Comparison of ENCODE assay signal across 15 cellular contexts in genomic region chr21:35738342-35738961, GRCh38.
DNase-seq lines count a peak whose midpoint lies in the region; ATAC-seq, FAIRE-seq and TF ChIP-seq lines count a peak whose summit lies in the region.
"Had no signal": no experiment of that assay in that cellular context is flagged by ENCODE, and none has a peak within 500 bp of the region (broad histone marks: within the 10 kb centered on the region; RNA-seq: fewer than 3 reads in every experiment).

No MANE protein-coding gene starts in this region.

- intact Hi-C loops in kidney (cut with DNase I) = no loop called here

- peak; percentile 30 for DNase-seq in Caki2 (ENCODE audit: low read depth)
- peak; percentile 12 for DNase-seq in NCI-H1105 (lab: John Stamatoyannopoulos, UW)
- no peak for DNase-seq in kidney
- DNase-seq in frontal cortex (ENCODE audit: low spot score in 2 of 2) = no peak
- DNase-seq in medulla oblongata (ENCODE audit: extremely low spot score) = no peak
- DNase-seq: central memory CD4-positive, alpha-beta T cell; naive thymus-derived CD4-positive, alpha-beta T cell; NCI-H510A; trophoblast cell had no signal

- H3K4me1 ChIP-seq in kidney (ENCODE audit: control insufficient read depth in 1 of 2, insufficient read depth in 1 of 2, low read depth in 1 of 2, low read length in 2 of 2) = no peaks in the 10 kb centered on the region

- no peaks in the 10 kb centered on the region for H3K36me3 ChIP-seq in kidney (ENCODE audit: control insufficient read depth in 1 of 2, insufficient read depth in 2 of 2, low read length in 2 of 2)

- TF ChIP-seq CTCF in brain (conservative IDR thresholded peaks at IDR 0.05) (no peak), nephron (IDR thresholded peaks at IDR 0.05; ENCODE audit: unreplicated experiment in 3 of 3) (no peak), kidney (IDR thresholded peaks at IDR 0.05; ENCODE audit: borderline replicate concordance, extremely low read depth, insufficient read depth) (no peak)

- H3K4me3 Mint-ChIP-seq in brain = no peak overlapping the region
- no peak overlapping the region for H3K4me3 Mint-ChIP-seq in nephron
- H3K4me3 Mint-ChIP-seq: GM23338; naive thymus-derived CD4-positive, alpha-beta T cell; T-helper 2 cell treated with Interferon-gamma antibody and Interleukin-4, amounts not matched to agents 5 μg/mL and 100 μg/mL, for 36 hours had no signal

- H3K27me3 Mint-ChIP-seq in brain (no peaks in the 10 kb centered on the region), nephron (ENCODE audit: low read depth) (peaks cover 7% of the 10 kb centered on the region)

- H3K4me1 Mint-ChIP-seq in brain (no peaks in the 10 kb centered on the region), nephron (peaks cover 19% of the 10 kb centered on the region)
- H3K4me1 Mint-ChIP-seq: GM23338 had no signal

- H3K36me3 Mint-ChIP-seq in brain (no peaks in the 10 kb centered on the region), nephron (ENCODE audit: low read depth) (no peaks in the 10 kb centered on the region)

- ATAC-seq in HG03045 (IDR thresholded peaks at IDR 0.05; ENCODE audit: unreplicated experiment) = no peak
- ATAC-seq: GM23338; naive thymus-derived CD4-positive, alpha-beta T cell had no signal

- H3K27ac Mint-ChIP-seq in brain (peak overlapping the region in 3 of 5 experiments; percentile 34 to 70 (median 46)), nephron (peak overlapping the region; percentile 41 to 87 (median 83))
- H3K27ac Mint-ChIP-seq: GM23338; naive thymus-derived CD4-positive, alpha-beta T cell; T-helper 2 cell treated with Interferon-gamma antibody and Interleukin-4, amounts not matched to agents 5 μg/mL and 100 μg/mL, for 36 hours had no signal

- no peak overlapping the region for H3K27ac ChIP-seq in kidney (ENCODE audit: low read depth in 2 of 2, low read length in 2 of 2)

- H3K9me3 Mint-ChIP-seq in brain (peaks cover 6 to 17% (median 11%) of the 10 kb centered on the region in 5 experiments), nephron (peaks cover 34% of the 10 kb centered on the region)
- H3K9me3 Mint-ChIP-seq: T-helper 2 cell treated with Interferon-gamma antibody and Interleukin-4, amounts not matched to agents 5 μg/mL and 100 μg/mL, for 36 hours had no signal

- in situ Hi-C loops in Caki2 (cut with HindIII; ENCODE audit: low pct_unique_long_range_greater_than_20kb, low sequenced_read_pairs) = no loop called here

- peaks cover 0 to 11% of the 10 kb centered on the region in 2 donors for H3K9me3 ChIP-seq in kidney (ENCODE audit: control insufficient read depth in 1 of 2, low read length in 2 of 2)

- H3K4me3 ChIP-seq in kidney (ENCODE audit: low read length in 2 of 2) = no peak overlapping the region
- H3K4me3 ChIP-seq: GM23338 had no signal

- H3K9ac ChIP-seq in kidney (ENCODE audit: low read length in 2 of 2) = no peak overlapping the region

- no peak for FAIRE-seq in kidney (lab: Jason Lieb, UNC)
- FAIRE-seq in frontal cortex (lab: Jason Lieb, UNC) = no peak
- FAIRE-seq: D721Med had no signal

Comparison
In these comparisons a context has a peak if more than half of its experiments do, and no peak if none do; other contexts are left out.
1. DNase-seq: peak in Caki2 (single experiment) and NCI-H1105 (single experiment); none in kidney (single experiment), frontal cortex (0 of 2) and medulla oblongata (single experiment).